6 cellular contexts compared by ENCODE assay signal in the genomic region with DNA sequence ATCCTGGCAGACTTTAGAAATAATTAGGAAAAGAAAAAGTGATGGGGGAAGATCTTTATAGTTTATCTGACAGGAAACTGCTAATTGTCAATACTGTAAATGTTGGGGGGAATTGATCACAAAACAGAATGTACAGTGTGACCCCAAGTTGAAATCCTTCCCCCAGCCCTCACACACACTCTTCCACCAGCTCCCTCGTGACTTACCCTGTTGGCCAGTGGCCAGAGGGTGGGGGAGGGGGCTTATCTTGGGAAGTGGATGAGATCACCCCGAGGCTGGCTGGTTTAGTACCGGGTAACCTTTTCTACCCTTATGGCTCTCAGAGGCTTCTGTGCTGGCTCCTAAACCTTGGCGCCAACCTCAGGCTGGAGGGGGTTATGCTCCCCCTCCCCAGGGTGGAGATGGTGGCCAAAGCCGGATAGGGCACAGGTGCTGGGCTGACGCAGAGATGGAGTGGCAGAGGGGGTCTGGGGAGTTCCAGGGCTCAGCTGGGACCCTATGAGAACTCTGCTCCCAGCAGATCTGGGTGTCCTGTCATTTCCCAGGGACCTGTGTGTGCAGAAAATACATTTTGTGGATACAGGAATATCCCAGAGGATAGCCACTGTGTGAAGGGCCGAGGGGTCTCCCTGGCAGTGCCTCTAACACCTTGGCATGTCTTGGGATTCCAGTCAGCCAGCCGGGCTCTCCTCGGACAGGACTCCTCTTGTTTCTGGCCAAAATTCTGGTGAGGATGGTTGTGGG. TPM values are rescaled to one million over a fixed set of nuclear protein-coding genes. Genes with fewer than 3 reads are reported as not detected.
DNase-seq lines count a peak whose midpoint lies in the region; ATAC-seq, FAIRE-seq and TF ChIP-seq lines count a peak whose summit lies in the region.

No MANE protein-coding gene starts in this region.

- no peaks in the 10 kb centered on the region for H3K9me3 ChIP-seq in HepG2 (ENCODE audit: low read length)

- CTCF ChIA-PET in HepG2 (lab: Yijun Ruan, JAX; ENCODE audit: low intra/inter-chr PET ratio, low total read pairs): no interaction called here

- ATAC-seq in HepG2 (peak; percentile 3; the same call in 2 of the 3 replicates), HG03439 (IDR thresholded peaks at IDR 0.05; ENCODE audit: unreplicated experiment) (no peak), GM18868 (IDR thresholded peaks at IDR 0.05; ENCODE audit: unreplicated experiment) (no peak)

- H4K20me1 ChIP-seq in HepG2 (ENCODE audit: insufficient read depth, low read length): no peaks in the 10 kb centered on the region

- H3K4me3 ChIP-seq in HepG2 (replicated peaks in 1 of 3; ENCODE audit: insufficient read depth in 1 of 3, low read depth in 2 of 3, low read length in 3 of 3): peak overlapping the region; percentile 20 to 58 (median 24); a peak in 5 of 6 replicates

- peaks cover 0 to 2% of the 10 kb centered on the region in 2 experiments; a peak in 1 of 5 replicates for H3K27me3 ChIP-seq in HepG2 (ENCODE audit: control insufficient read depth in 1 of 2, insufficient read depth in 2 of 2, low read length in 2 of 2)

- H2AFZ ChIP-seq in HepG2 (ENCODE audit: low read length): peak overlapping the region; percentile 13

- no peak for TF ChIP-seq RAD21 in HepG2 (CRISPR knock-in tag; IDR thresholded peaks at IDR 0.05)

- DNase-seq in DMS79 treated with DMSO at 0.1 percent for 48 hours (lab: John Stamatoyannopoulos, UW): peak; percentile 69
- DNase-seq in T1000 (lab: John Stamatoyannopoulos, UW): peak; percentile 51
- peak; percentile 72 for DNase-seq in HepG2 (ENCODE audit: low spot score)
- DNase-seq in activated CD4-positive, alpha-beta T cell treated with anti-CD3 and anti-CD28 coated beads, Interleukin-2, amount 50 U/mL, for 48 hours: no peak

- H3K27ac ChIP-seq in HepG2 (ENCODE audit: extremely low read length, insufficient read depth, low read length): no peak overlapping the region

- peak in 1 of 2 experiments; percentile 32; a peak in 1 of 4 replicates for TF ChIP-seq EP300 in HepG2 (IDR thresholded peaks at IDR 0.05; ENCODE audit: low read depth in 2 of 2, low read length in 2 of 2)
- TF ChIP-seq EP300 in HepG2 (CRISPR knock-in tag; IDR thresholded peaks at IDR 0.05; ENCODE audit: borderline replicate concordance): no peak

- intact Hi-C loops in HepG2 (cut with micrococcal nuclease; ENCODE audit: unreplicated experiment): loop anchor here (10.0 kb wide), 1 partner anchor 255 kb away; a partner anchor contains a TSS

- no peak for FAIRE-seq in HepG2 (lab: Jason Lieb, UNC)

- H3K9ac ChIP-seq in HepG2 (ENCODE audit: insufficient read depth, low read depth, low read length): peak overlapping the region; percentile 53; the same call in 1 of the 2 replicates

- H3K79me2 ChIP-seq in HepG2 (ENCODE audit: insufficient read depth, low read length): no peaks in the 10 kb centered on the region

- BruUV-seq in HepG2 (replicated peaks; lab: Mats Ljungman, UMichigan): TSS peak; percentile 79

- WGBS in HepG2 (ENCODE audit: low lambda C conversion rate): 6% methylated on average over 8 of the region's 9 CpGs

- H3K36me3 ChIP-seq in HepG2 (replicated peaks in 1 of 2; ENCODE audit: control insufficient read depth in 1 of 2, insufficient read depth in 2 of 2, low read length in 2 of 2): no peaks in the 10 kb centered on the region

- POLR2A ChIA-PET in HepG2 (lab: Yijun Ruan, JAX): interaction anchor here (1.0 to 10.3 kb wide), 9 partner anchors 9 to 211 kb away, joined by 3 to 86 read pairs (median 3); a partner anchor contains a TSS

- peaks cover 90% of the 10 kb centered on the region for H3K4me1 ChIP-seq in HepG2 (ENCODE audit: insufficient read depth, low read length)

- peak overlapping the region; percentile 71 for H3K4me2 ChIP-seq in HepG2 (ENCODE audit: low read depth, low read length)

- in situ Hi-C loops in HepG2 (cut with HindIII; ENCODE audit: extremely low pct_ligation_motif_present, low pct_unique_long_range_greater_than_20kb): loop anchor here (5.0 kb wide), 1 partner anchor 37 kb away; a partner anchor contains a TSS

- TF ChIP-seq CTCF in HepG2 (CRISPR knock-in tag; IDR thresholded peaks at IDR 0.05): no peak

- TF ChIP-seq POLR2A in HepG2 (IDR thresholded peaks at IDR 0.05; ENCODE audit: insufficient read depth in 1 of 2, low read depth in 2 of 2, low read length in 2 of 2): no peak

RNA-seq across cellular contexts. Expression of a gene that starts 18.6 kb away (rescaled TPM):
- total RNA-seq in HepG2 (2016; rRNA removed; fragmentation: Illumina TruSeq; extraction: Trizol): 3.2 and 3.9 TPM in 2 replicates
- 0.30 and 0.53 TPM in 2 replicates for total RNA-seq in HepG2 (2016; cell fraction: cytosol; rRNA removed; fragmentation: Illumina TruSeq; extraction: Trizol; ENCODE audit: low read depth)
- total RNA-seq in HepG2 (2016; cell fraction: insoluble cytoplasmic fraction; rRNA removed; fragmentation: Illumina TruSeq; extraction: Trizol): 1.7 and 4.2 TPM in 2 replicates
- 0.96 and 1.3 TPM in 2 replicates for total RNA-seq in HepG2 (2016; cell fraction: membrane; rRNA removed; fragmentation: Illumina TruSeq; extraction: Trizol)
- total RNA-seq in HepG2 (2016; cell fraction: nucleus; rRNA removed; fragmentation: Illumina TruSeq; extraction: Trizol): 3.7 and 4.8 TPM in 2 replicates
- 2.7 and 5.3 TPM in 2 replicates for polyA plus RNA-seq in HepG2 (2011; rRNA removed)
- polyA plus RNA-seq in HepG2 (2011; cell fraction: cytosol; rRNA removed): 2.4 and 2.7 TPM in 2 replicates
- polyA plus RNA-seq in HepG2 (2011; cell fraction: nucleus; rRNA removed): 16.0 and 18.1 TPM in 2 replicates
- 4.3 and 7.8 TPM in 2 replicates for polyA plus RNA-seq in HepG2 (2012)
- 0.38 and 0.63 TPM in 2 replicates for polyA plus RNA-seq in HepG2 (2016; cell fraction: cytosol; fragmentation: Illumina TruSeq; extraction: Trizol; ENCODE audit: low read depth)
- polyA plus RNA-seq in HepG2 (2016; cell fraction: insoluble cytoplasmic fraction; fragmentation: Illumina TruSeq; extraction: Trizol; ENCODE audit: low read depth): 1.7 and 2.0 TPM in 2 replicates
- 1.2 TPM in 2 replicates for polyA plus RNA-seq in HepG2 (2016; cell fraction: membrane; fragmentation: Illumina TruSeq; extraction: Trizol; ENCODE audit: low read depth)
- 7.5 and 8.9 TPM in 2 replicates for polyA plus RNA-seq in HepG2 (2016; cell fraction: nucleus; fragmentation: Illumina TruSeq; extraction: Trizol; ENCODE audit: insufficient read depth, low read depth)
- 0.23 and 7.1 TPM in 2 replicates for polyA minus RNA-seq in HepG2 (2011; rRNA and poly(A)+ RNA removed; ENCODE audit: low replicate concordance)
- polyA minus RNA-seq in HepG2 (2011; cell fraction: cytosol; rRNA and poly(A)+ RNA removed): 1.1 and 2.2 TPM in 2 replicates
- polyA minus RNA-seq in HepG2 (2011; cell fraction: nucleus; rRNA and poly(A)+ RNA removed): 2.7 and 3.3 TPM in 2 replicates

RNA-seq across cellular contexts. Expression of a gene that starts 19.8 kb away (rescaled TPM):
- total RNA-seq in HepG2 (2016; rRNA removed; fragmentation: Illumina TruSeq; extraction: Trizol): 15.8 and 38.2 TPM in 2 replicates
- 1.8 and 2.5 TPM in 2 replicates for total RNA-seq in HepG2 (2016; cell fraction: cytosol; rRNA removed; fragmentation: Illumina TruSeq; extraction: Trizol; ENCODE audit: low read depth)
- total RNA-seq in HepG2 (2016; cell fraction: insoluble cytoplasmic fraction; rRNA removed; fragmentation: Illumina TruSeq; extraction: Trizol): 16.2 and 31.7 TPM in 2 replicates
- 8.4 and 10.1 TPM in 2 replicates for total RNA-seq in HepG2 (2016; cell fraction: membrane; rRNA removed; fragmentation: Illumina TruSeq; extraction: Trizol)
- 17.0 and 17.2 TPM in 2 replicates for total RNA-seq in HepG2 (2016; cell fraction: nucleus; rRNA removed; fragmentation: Illumina TruSeq; extraction: Trizol)
- 12.2 and 12.8 TPM in 2 replicates for polyA plus RNA-seq in HepG2 (2011; rRNA removed)
- 8.3 and 11.7 TPM in 2 replicates for polyA plus RNA-seq in HepG2 (2011; cell fraction: cytosol; rRNA removed)
- polyA plus RNA-seq in HepG2 (2011; cell fraction: nucleus; rRNA removed): 10.2 and 12.4 TPM in 2 replicates
- polyA plus RNA-seq in HepG2 (2012): 7.7 and 9.5 TPM in 2 replicates
- polyA plus RNA-seq in HepG2 (2016; cell fraction: cytosol; fragmentation: Illumina TruSeq; extraction: Trizol; ENCODE audit: low read depth): 0.66 and 1.1 TPM in 2 replicates
- polyA plus RNA-seq in HepG2 (2016; cell fraction: insoluble cytoplasmic fraction; fragmentation: Illumina TruSeq; extraction: Trizol; ENCODE audit: low read depth): 17.5 and 18.0 TPM in 2 replicates
- polyA plus RNA-seq in HepG2 (2016; cell fraction: membrane; fragmentation: Illumina TruSeq; extraction: Trizol; ENCODE audit: low read depth): 2.9 and 3.2 TPM in 2 replicates
- 19.4 and 23.4 TPM in 2 replicates for polyA plus RNA-seq in HepG2 (2016; cell fraction: nucleus; fragmentation: Illumina TruSeq; extraction: Trizol; ENCODE audit: insufficient read depth, low read depth)
- polyA minus RNA-seq in HepG2 (2011; rRNA and poly(A)+ RNA removed; ENCODE audit: low replicate concordance): 46.5 and 49.0 TPM in 2 replicates
- 10.5 and 12.8 TPM in 2 replicates for polyA minus RNA-seq in HepG2 (2011; cell fraction: cytosol; rRNA and poly(A)+ RNA removed)
- polyA minus RNA-seq in HepG2 (2011; cell fraction: nucleus; rRNA and poly(A)+ RNA removed): 10.0 and 15.5 TPM in 2 replicates

RNA-seq across cellular contexts. Expression of a gene that starts 25.2 kb away (rescaled TPM):
- 0.80 and 1.0 TPM in 2 replicates for total RNA-seq in HepG2 (2016; rRNA removed; fragmentation: Illumina TruSeq; extraction: Trizol)
- not detected in 2 replicates for total RNA-seq in HepG2 (2016; cell fraction: cytosol; rRNA removed; fragmentation: Illumina TruSeq; extraction: Trizol; ENCODE audit: low read depth)
- total RNA-seq in HepG2 (2016; cell fraction: insoluble cytoplasmic fraction; rRNA removed; fragmentation: Illumina TruSeq; extraction: Trizol): 0.49 and 1.3 TPM in 2 replicates
- total RNA-seq in HepG2 (2016; cell fraction: membrane; rRNA removed; fragmentation: Illumina TruSeq; extraction: Trizol): 0.21 and 0.34 TPM in 2 replicates
- 0.68 and 0.75 TPM in 2 replicates for total RNA-seq in HepG2 (2016; cell fraction: nucleus; rRNA removed; fragmentation: Illumina TruSeq; extraction: Trizol)
- 1.1 TPM in 2 replicates for polyA plus RNA-seq in HepG2 (2011; rRNA removed)
- polyA plus RNA-seq in HepG2 (2011; cell fraction: cytosol; rRNA removed): 0.95 and 1.5 TPM in 2 replicates
- 2.5 and 3.2 TPM in 2 replicates for polyA plus RNA-seq in HepG2 (2011; cell fraction: nucleus; rRNA removed)
- 0.30 and 0.93 TPM in 2 replicates for polyA plus RNA-seq in HepG2 (2012)
- 0.19 and 0.25 TPM in 2 replicates for polyA plus RNA-seq in HepG2 (2016; cell fraction: cytosol; fragmentation: Illumina TruSeq; extraction: Trizol; ENCODE audit: low read depth)
- polyA plus RNA-seq in HepG2 (2016; cell fraction: insoluble cytoplasmic fraction; fragmentation: Illumina TruSeq; extraction: Trizol; ENCODE audit: low read depth): 0.72 and 1.1 TPM in 2 replicates
- polyA plus RNA-seq in HepG2 (2016; cell fraction: membrane; fragmentation: Illumina TruSeq; extraction: Trizol; ENCODE audit: low read depth): 0.26 and 0.29 TPM in 2 replicates
- 1.2 and 1.5 TPM in 2 replicates for polyA plus RNA-seq in HepG2 (2016; cell fraction: nucleus; fragmentation: Illumina TruSeq; extraction: Trizol; ENCODE audit: insufficient read depth, low read depth)
- polyA minus RNA-seq in HepG2 (2011; rRNA and poly(A)+ RNA removed; ENCODE audit: low replicate concordance): 0.16 and 1.7 TPM in 2 replicates
- 1.1 TPM in 1 of 2 replicates, not detected in the other for polyA minus RNA-seq in HepG2 (2011; cell fraction: cytosol; rRNA and poly(A)+ RNA removed)
- polyA minus RNA-seq in HepG2 (2011; cell fraction: nucleus; rRNA and poly(A)+ RNA removed): 0.37 and 0.90 TPM in 2 replicates

RNA-seq across cellular contexts. Expression of a gene that starts 34.1 kb away (rescaled TPM):
- 157 and 174 TPM in 2 replicates for total RNA-seq in HepG2 (2016; rRNA removed; fragmentation: Illumina TruSeq; extraction: Trizol)
- total RNA-seq in HepG2 (2016; cell fraction: cytosol; rRNA removed; fragmentation: Illumina TruSeq; extraction: Trizol; ENCODE audit: low read depth): 112 and 125 TPM in 2 replicates
- 157 and 172 TPM in 2 replicates for total RNA-seq in HepG2 (2016; cell fraction: insoluble cytoplasmic fraction; rRNA removed; fragmentation: Illumina TruSeq; extraction: Trizol)
- 121 and 136 TPM in 2 replicates for total RNA-seq in HepG2 (2016; cell fraction: membrane; rRNA removed; fragmentation: Illumina TruSeq; extraction: Trizol)
- total RNA-seq in HepG2 (2016; cell fraction: nucleus; rRNA removed; fragmentation: Illumina TruSeq; extraction: Trizol): 52.6 and 58.0 TPM in 2 replicates
- 293 and 323 TPM in 2 replicates for polyA plus RNA-seq in HepG2 (2011; rRNA removed)
- polyA plus RNA-seq in HepG2 (2011; cell fraction: cytosol; rRNA removed): 297 and 385 TPM in 2 replicates
- 155 and 174 TPM in 2 replicates for polyA plus RNA-seq in HepG2 (2011; cell fraction: nucleus; rRNA removed)
- 123 and 148 TPM in 2 replicates for polyA plus RNA-seq in HepG2 (2012)
- 115 and 148 TPM in 2 replicates for polyA plus RNA-seq in HepG2 (2016; cell fraction: cytosol; fragmentation: Illumina TruSeq; extraction: Trizol; ENCODE audit: low read depth)
- polyA plus RNA-seq in HepG2 (2016; cell fraction: insoluble cytoplasmic fraction; fragmentation: Illumina TruSeq; extraction: Trizol; ENCODE audit: low read depth): 172 and 184 TPM in 2 replicates
- polyA plus RNA-seq in HepG2 (2016; cell fraction: membrane; fragmentation: Illumina TruSeq; extraction: Trizol; ENCODE audit: low read depth): 126 and 141 TPM in 2 replicates
- 111 and 112 TPM in 2 replicates for polyA plus RNA-seq in HepG2 (2016; cell fraction: nucleus; fragmentation: Illumina TruSeq; extraction: Trizol; ENCODE audit: insufficient read depth, low read depth)
- 172 and 255 TPM in 2 replicates for polyA minus RNA-seq in HepG2 (2011; rRNA and poly(A)+ RNA removed; ENCODE audit: low replicate concordance)
- 61.5 and 83.0 TPM in 2 replicates for polyA minus RNA-seq in HepG2 (2011; cell fraction: cytosol; rRNA and poly(A)+ RNA removed)
- 19.1 and 27.6 TPM in 2 replicates for polyA minus RNA-seq in HepG2 (2011; cell fraction: nucleus; rRNA and poly(A)+ RNA removed)

RNA-seq across cellular contexts. Expression of a gene that starts 35.2 kb away (rescaled TPM):
- total RNA-seq in HepG2 (2016; rRNA removed; fragmentation: Illumina TruSeq; extraction: Trizol): 35.1 and 63.8 TPM in 2 replicates
- total RNA-seq in HepG2 (2016; cell fraction: cytosol; rRNA removed; fragmentation: Illumina TruSeq; extraction: Trizol; ENCODE audit: low read depth): 12.7 and 15.0 TPM in 2 replicates
- 29.8 and 64.2 TPM in 2 replicates for total RNA-seq in HepG2 (2016; cell fraction: insoluble cytoplasmic fraction; rRNA removed; fragmentation: Illumina TruSeq; extraction: Trizol)
- 28.1 and 29.2 TPM in 2 replicates for total RNA-seq in HepG2 (2016; cell fraction: membrane; rRNA removed; fragmentation: Illumina TruSeq; extraction: Trizol)
- total RNA-seq in HepG2 (2016; cell fraction: nucleus; rRNA removed; fragmentation: Illumina TruSeq; extraction: Trizol): 66.6 and 67.9 TPM in 2 replicates
- 50.6 and 69.7 TPM in 2 replicates for polyA plus RNA-seq in HepG2 (2011; rRNA removed)
- 53.6 and 111 TPM in 2 replicates for polyA plus RNA-seq in HepG2 (2011; cell fraction: cytosol; rRNA removed)
- polyA plus RNA-seq in HepG2 (2011; cell fraction: nucleus; rRNA removed): 91.0 and 105 TPM in 2 replicates
- polyA plus RNA-seq in HepG2 (2012): 35.0 and 38.8 TPM in 2 replicates
- 8.2 and 8.4 TPM in 2 replicates for polyA plus RNA-seq in HepG2 (2016; cell fraction: cytosol; fragmentation: Illumina TruSeq; extraction: Trizol; ENCODE audit: low read depth)
- 34.3 and 41.4 TPM in 2 replicates for polyA plus RNA-seq in HepG2 (2016; cell fraction: insoluble cytoplasmic fraction; fragmentation: Illumina TruSeq; extraction: Trizol; ENCODE audit: low read depth)
- polyA plus RNA-seq in HepG2 (2016; cell fraction: membrane; fragmentation: Illumina TruSeq; extraction: Trizol; ENCODE audit: low read depth): 23.2 and 23.5 TPM in 2 replicates
- 90.2 and 93.4 TPM in 2 replicates for polyA plus RNA-seq in HepG2 (2016; cell fraction: nucleus; fragmentation: Illumina TruSeq; extraction: Trizol; ENCODE audit: insufficient read depth, low read depth)
- polyA minus RNA-seq in HepG2 (2011; rRNA and poly(A)+ RNA removed; ENCODE audit: low replicate concordance): 57.1 and 105 TPM in 2 replicates
- 38.1 and 44.7 TPM in 2 replicates for polyA minus RNA-seq in HepG2 (2011; cell fraction: cytosol; rRNA and poly(A)+ RNA removed)
- polyA minus RNA-seq in HepG2 (2011; cell fraction: nucleus; rRNA and poly(A)+ RNA removed): 58.2 and 81.7 TPM in 2 replicates

Comparison
In these comparisons a context has a peak if more than half of its experiments do, and no peak if none do; other contexts are left out.
1. DNase-seq: peak in DMS79 treated with DMSO at 0.1 percent for 48 hours (single experiment), T1000 (single experiment) and HepG2 (single experiment); none in activated CD4-positive, alpha-beta T cell treated with anti-CD3 and anti-CD28 coated beads, Interleukin-2, amount 50 U/mL, for 48 hours (0 of 2).